1 cellular context compared by ENCODE assay signal in the genomic region with DNA sequence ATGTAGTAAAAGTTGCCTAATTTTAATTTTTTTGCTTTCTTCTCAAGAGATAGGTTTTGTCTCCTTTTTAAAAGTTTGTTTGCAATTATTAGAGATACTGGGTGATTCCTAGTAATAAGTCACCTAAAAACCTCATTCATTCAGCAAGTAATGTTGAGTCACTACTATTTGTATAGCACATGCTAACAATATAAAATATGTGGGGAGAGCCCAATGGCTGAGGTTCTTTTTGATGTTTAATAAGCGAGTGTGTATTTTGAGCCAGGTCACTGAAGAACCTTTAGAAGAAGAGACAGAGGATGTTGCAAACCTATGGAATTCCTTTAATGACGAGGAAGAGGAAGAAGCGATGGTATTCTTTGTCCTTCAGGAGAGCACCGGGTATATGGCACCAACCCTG.
TF ChIP-seq lines count a peak whose summit lies in the region.

No MANE protein-coding gene starts in this region.

TF ChIP-seq in H1, 55 proteins besides CTCF, POLR2A, EP300 and RAD21 (continued from another document):
- no peak for TF ChIP-seq EGR1 (IDR thresholded peaks at IDR 0.05; ENCODE audit: borderline replicate concordance, low read depth, low read length)
- TF ChIP-seq, protein P1, sequence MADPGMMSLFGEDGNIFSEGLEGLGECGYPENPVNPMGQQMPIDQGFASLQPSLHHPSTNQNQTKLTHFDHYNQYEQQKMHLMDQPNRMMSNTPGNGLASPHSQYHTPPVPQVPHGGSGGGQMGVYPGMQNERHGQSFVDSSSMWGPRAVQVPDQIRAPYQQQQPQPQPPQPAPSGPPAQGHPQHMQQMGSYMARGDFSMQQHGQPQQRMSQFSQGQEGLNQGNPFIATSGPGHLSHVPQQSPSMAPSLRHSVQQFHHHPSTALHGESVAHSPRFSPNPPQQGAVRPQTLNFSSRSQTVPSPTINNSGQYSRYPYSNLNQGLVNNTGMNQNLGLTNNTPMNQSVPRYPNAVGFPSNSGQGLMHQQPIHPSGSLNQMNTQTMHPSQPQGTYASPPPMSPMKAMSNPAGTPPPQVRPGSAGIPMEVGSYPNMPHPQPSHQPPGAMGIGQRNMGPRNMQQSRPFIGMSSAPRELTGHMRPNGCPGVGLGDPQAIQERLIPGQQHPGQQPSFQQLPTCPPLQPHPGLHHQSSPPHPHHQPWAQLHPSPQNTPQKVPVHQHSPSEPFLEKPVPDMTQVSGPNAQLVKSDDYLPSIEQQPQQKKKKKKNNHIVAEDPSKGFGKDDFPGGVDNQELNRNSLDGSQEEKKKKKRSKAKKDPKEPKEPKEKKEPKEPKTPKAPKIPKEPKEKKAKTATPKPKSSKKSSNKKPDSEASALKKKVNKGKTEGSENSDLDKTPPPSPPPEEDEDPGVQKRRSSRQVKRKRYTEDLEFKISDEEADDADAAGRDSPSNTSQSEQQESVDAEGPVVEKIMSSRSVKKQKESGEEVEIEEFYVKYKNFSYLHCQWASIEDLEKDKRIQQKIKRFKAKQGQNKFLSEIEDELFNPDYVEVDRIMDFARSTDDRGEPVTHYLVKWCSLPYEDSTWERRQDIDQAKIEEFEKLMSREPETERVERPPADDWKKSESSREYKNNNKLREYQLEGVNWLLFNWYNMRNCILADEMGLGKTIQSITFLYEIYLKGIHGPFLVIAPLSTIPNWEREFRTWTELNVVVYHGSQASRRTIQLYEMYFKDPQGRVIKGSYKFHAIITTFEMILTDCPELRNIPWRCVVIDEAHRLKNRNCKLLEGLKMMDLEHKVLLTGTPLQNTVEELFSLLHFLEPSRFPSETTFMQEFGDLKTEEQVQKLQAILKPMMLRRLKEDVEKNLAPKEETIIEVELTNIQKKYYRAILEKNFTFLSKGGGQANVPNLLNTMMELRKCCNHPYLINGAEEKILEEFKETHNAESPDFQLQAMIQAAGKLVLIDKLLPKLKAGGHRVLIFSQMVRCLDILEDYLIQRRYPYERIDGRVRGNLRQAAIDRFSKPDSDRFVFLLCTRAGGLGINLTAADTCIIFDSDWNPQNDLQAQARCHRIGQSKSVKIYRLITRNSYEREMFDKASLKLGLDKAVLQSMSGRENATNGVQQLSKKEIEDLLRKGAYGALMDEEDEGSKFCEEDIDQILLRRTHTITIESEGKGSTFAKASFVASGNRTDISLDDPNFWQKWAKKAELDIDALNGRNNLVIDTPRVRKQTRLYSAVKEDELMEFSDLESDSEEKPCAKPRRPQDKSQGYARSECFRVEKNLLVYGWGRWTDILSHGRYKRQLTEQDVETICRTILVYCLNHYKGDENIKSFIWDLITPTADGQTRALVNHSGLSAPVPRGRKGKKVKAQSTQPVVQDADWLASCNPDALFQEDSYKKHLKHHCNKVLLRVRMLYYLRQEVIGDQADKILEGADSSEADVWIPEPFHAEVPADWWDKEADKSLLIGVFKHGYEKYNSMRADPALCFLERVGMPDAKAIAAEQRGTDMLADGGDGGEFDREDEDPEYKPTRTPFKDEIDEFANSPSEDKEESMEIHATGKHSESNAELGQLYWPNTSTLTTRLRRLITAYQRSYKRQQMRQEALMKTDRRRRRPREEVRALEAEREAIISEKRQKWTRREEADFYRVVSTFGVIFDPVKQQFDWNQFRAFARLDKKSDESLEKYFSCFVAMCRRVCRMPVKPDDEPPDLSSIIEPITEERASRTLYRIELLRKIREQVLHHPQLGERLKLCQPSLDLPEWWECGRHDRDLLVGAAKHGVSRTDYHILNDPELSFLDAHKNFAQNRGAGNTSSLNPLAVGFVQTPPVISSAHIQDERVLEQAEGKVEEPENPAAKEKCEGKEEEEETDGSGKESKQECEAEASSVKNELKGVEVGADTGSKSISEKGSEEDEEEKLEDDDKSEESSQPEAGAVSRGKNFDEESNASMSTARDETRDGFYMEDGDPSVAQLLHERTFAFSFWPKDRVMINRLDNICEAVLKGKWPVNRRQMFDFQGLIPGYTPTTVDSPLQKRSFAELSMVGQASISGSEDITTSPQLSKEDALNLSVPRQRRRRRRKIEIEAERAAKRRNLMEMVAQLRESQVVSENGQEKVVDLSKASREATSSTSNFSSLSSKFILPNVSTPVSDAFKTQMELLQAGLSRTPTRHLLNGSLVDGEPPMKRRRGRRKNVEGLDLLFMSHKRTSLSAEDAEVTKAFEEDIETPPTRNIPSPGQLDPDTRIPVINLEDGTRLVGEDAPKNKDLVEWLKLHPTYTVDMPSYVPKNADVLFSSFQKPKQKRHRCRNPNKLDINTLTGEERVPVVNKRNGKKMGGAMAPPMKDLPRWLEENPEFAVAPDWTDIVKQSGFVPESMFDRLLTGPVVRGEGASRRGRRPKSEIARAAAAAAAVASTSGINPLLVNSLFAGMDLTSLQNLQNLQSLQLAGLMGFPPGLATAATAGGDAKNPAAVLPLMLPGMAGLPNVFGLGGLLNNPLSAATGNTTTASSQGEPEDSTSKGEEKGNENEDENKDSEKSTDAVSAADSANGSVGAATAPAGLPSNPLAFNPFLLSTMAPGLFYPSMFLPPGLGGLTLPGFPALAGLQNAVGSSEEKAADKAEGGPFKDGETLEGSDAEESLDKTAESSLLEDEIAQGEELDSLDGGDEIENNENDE (IDR thresholded peaks at IDR 0.05; ENCODE audit: insufficient replicate concordance, low read length) = no peak
- TF ChIP-seq, protein P2, sequence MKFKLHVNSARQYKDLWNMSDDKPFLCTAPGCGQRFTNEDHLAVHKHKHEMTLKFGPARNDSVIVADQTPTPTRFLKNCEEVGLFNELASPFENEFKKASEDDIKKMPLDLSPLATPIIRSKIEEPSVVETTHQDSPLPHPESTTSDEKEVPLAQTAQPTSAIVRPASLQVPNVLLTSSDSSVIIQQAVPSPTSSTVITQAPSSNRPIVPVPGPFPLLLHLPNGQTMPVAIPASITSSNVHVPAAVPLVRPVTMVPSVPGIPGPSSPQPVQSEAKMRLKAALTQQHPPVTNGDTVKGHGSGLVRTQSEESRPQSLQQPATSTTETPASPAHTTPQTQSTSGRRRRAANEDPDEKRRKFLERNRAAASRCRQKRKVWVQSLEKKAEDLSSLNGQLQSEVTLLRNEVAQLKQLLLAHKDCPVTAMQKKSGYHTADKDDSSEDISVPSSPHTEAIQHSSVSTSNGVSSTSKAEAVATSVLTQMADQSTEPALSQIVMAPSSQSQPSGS (IDR thresholded peaks at IDR 0.05; ENCODE audit: low read length) = no peak
- no peak for TF ChIP-seq NANOG (IDR thresholded peaks at IDR 0.05; ENCODE audit: insufficient read depth, low read depth, low read length, poor library complexity, severe bottlenecking)
- no peak for TF ChIP-seq YY1 (IDR thresholded peaks at IDR 0.05; ENCODE audit: low read depth, low read length)
- no peak for TF ChIP-seq MAFK (IDR thresholded peaks at IDR 0.05; ENCODE audit: low read depth, low read length)
- TF ChIP-seq SP2 (IDR thresholded peaks at IDR 0.05; ENCODE audit: low read length) = no peak
